20 cellular contexts compared by ENCODE assay signal in the genomic region with DNA sequence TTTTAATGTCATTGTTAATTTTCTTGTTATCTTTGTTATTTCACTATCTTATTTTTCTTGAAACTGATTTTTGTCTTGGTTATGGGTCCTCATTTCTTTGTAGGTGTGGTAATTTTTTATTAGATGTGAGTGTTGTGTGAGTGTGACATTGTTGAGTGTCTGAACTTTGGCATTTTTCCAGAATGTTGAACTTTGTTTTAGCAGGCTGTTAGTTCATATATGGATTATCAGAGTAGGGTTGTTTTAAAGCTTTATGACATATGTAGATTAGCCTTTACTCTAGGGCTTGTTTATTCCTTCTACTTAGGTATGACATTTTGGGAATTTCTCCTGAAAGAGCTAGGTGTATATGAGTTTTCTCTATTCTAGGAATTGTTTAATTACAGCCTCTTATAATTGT.
"Had no signal": no experiment of that assay in that cellular context is flagged by ENCODE, and none has a peak within 500 bp of the region (broad histone marks: within the 10 kb centered on the region; RNA-seq: fewer than 3 reads in every experiment).

No MANE protein-coding gene starts in this region.

- H3K4me1 ChIP-seq: body of pancreas, colonic mucosa, foreskin keratinocyte, uterus had no signal

- H3K27ac Mint-ChIP-seq: endodermal cell; T-helper 2 cell treated with Interferon-gamma antibody and Interleukin-4, amounts not matched to agents 5 μg/mL and 100 μg/mL, for 36 hours had no signal

- H3K27ac ChIP-seq: body of pancreas, colonic mucosa, epithelial cell of prostate, foreskin keratinocyte, uterus had no signal

- H3K4me3 ChIP-seq: body of pancreas, colonic mucosa, transverse colon, uterus had no signal

- H3K36me3 ChIP-seq: colonic mucosa, uterus had no signal

- H3K9me3 ChIP-seq: body of pancreas, colonic mucosa, uterus had no signal

- H3K27me3 ChIP-seq: body of pancreas, colonic mucosa, foreskin keratinocyte, transverse colon, uterus had no signal

- DNase-seq: activated CD4-positive, alpha-beta T cell treated with anti-CD3 and anti-CD28 coated beads, Interleukin-2, amount 50 U/mL, for 4 hours; activated naive CD4-positive, alpha-beta T cell treated with Interleukin-2 at 50 U/mL for 16 hours; activated T-cell treated with anti-CD3 and anti-CD28 coated beads for 4 hours; body of pancreas; central memory CD4-positive, alpha-beta T cell; colonic mucosa; endodermal cell; foreskin keratinocyte; glutamatergic neuron; hypothalamus; islet precursor cell; midbrain; occipital lobe; posterior cingulate gyrus; stimulated activated naive CD8-positive, alpha-beta T cell treated with anti-CD3 and anti-CD28 coated beads, Interleukin-15, Interleukin-2, amounts not matched to agents 100 U/mL and 50 U/mL, for 24 hours; substantia nigra; transverse colon; uterus had no signal

- H3K4me3 Mint-ChIP-seq: endodermal cell; T-helper 2 cell treated with Interferon-gamma antibody and Interleukin-4, amounts not matched to agents 5 μg/mL and 100 μg/mL, for 36 hours had no signal

- H3K4me1 Mint-ChIP-seq: endodermal cell had no signal
